1 cellular context compared by ENCODE assay signal in the genomic region with DNA sequence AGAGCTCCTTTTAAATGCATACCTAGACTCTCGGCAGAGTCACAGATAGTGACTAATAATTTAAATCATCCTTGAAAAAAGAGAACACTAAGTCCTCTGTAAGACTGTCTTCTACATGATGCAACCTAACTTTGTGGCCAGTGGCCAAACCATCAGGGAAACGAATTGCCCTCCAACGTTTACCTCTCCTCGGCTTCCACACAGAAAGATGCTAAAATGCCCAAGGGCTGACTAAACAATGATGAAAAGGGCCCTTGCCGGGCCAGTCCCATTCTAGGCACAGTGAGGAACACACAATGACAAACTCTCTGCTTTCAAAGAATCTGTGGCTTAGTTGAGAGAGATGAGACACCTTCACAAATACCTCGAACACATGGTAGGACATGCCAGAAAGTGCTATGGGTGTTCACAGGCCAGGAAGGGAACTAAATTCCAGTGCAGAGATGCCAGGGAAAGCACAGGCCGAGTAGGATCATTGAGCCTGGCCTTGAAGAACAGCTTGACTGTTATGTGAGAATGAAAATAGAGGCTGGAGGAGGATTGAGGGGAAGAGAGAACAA.
TF ChIP-seq lines count a peak whose summit lies in the region.

No MANE protein-coding gene starts in this region.

TF ChIP-seq in HEK293, 187 proteins besides CTCF, POLR2A, EP300 and RAD21:
- TF ChIP-seq, protein P1, sequence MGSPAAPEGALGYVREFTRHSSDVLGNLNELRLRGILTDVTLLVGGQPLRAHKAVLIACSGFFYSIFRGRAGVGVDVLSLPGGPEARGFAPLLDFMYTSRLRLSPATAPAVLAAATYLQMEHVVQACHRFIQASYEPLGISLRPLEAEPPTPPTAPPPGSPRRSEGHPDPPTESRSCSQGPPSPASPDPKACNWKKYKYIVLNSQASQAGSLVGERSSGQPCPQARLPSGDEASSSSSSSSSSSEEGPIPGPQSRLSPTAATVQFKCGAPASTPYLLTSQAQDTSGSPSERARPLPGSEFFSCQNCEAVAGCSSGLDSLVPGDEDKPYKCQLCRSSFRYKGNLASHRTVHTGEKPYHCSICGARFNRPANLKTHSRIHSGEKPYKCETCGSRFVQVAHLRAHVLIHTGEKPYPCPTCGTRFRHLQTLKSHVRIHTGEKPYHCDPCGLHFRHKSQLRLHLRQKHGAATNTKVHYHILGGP (tag by site-specific recombination; IDR thresholded peaks at IDR 0.05), result 0 out of 2 replicates have a peak, but pooled peaks have one; percentile 6
- TF ChIP-seq ZFP3 (tag by site-specific recombination; IDR thresholded peaks at IDR 0.05; ENCODE audit: low read depth), result no peak
